20 cellular contexts compared by ENCODE assay signal in genomic region chr18:26553943-26554342, GRCh38. TPM values are rescaled to one million over a fixed set of nuclear protein-coding genes. Genes with fewer than 3 reads are reported as not detected.
A peak's percentile ranks its signal among the peaks of the same experiment; 100 is the strongest.
DNase-seq lines count a peak whose midpoint lies in the region; ATAC-seq and TF ChIP-seq lines count a peak whose summit lies in the region.
"Had no signal": no experiment of that assay in that cellular context is flagged by ENCODE, and none has a peak within 500 bp of the region (broad histone marks: within the 10 kb centered on the region; RNA-seq: fewer than 3 reads in every experiment).

No MANE protein-coding gene starts in this region.

- no peaks in the 10 kb centered on the region for H3K36me3 ChIP-seq in HEK293 (ENCODE audit: control insufficient read depth in 2 of 2, insufficient read depth in 1 of 2, low read length in 2 of 2)
- H3K36me3 ChIP-seq in GM23338 (ENCODE audit: insufficient read depth): no peaks in the 10 kb centered on the region
- H3K36me3 ChIP-seq: BE2C, BLaER1 had no signal

- POLR2A ChIA-PET in HEK293 (lab: Yijun Ruan, JAX): no interaction called here

- ATAC-seq in activated T-cell treated with anti-CD3 and anti-CD28 coated beads, Interleukin-2, amount 50 U/mL, for 72 hours (replicated peaks in 1 of 2): no peak
- no peak for ATAC-seq in GM23338
- ATAC-seq: A549 had no signal

- H3K9me2 ChIP-seq in GM23338 (ENCODE audit: insufficient read depth): no peaks in the 10 kb centered on the region

- TF ChIP-seq CTCF in HEK293 (tag by site-specific recombination; IDR thresholded peaks at IDR 0.05) (no peak), nephron progenitor cell (IDR thresholded peaks at IDR 0.05) (no peak), GM23338 (conservative IDR thresholded peaks at IDR 0.05; ENCODE audit: low read depth in 2 of 2) (no peak)

- H3K4me1 ChIP-seq in HEK293 (ENCODE audit: control insufficient read depth, insufficient read depth, low read length): no peaks in the 10 kb centered on the region; the same call in 1 of the 2 replicates
- H3K4me1 ChIP-seq in GM23338 (ENCODE audit: insufficient read depth): peaks cover 12% of the 10 kb centered on the region
- H3K4me1 ChIP-seq: BE2C, Caco-2 had no signal

- no peak overlapping the region for H3K4me2 ChIP-seq in GM23338
- H3K4me2 ChIP-seq: A549, BLaER1 had no signal

- H3K27ac Mint-ChIP-seq in activated T-cell treated with anti-CD3 and anti-CD28 coated beads, Interleukin-2, amount 50 U/mL, for 72 hours: peak overlapping the region; percentile 89
- H3K27ac Mint-ChIP-seq in nephron progenitor cell (no peak overlapping the region), GM23338 (no peak overlapping the region)
- H3K27ac Mint-ChIP-seq: CD4-positive, alpha-beta memory T cell; CD4-positive, CD25-positive, alpha-beta regulatory T cell had no signal

- no peaks in the 10 kb centered on the region for H3K79me2 ChIP-seq in GM23338 (replicated peaks; ENCODE audit: insufficient read depth)

- H3K36me3 Mint-ChIP-seq in activated T-cell treated with anti-CD3 and anti-CD28 coated beads, Interleukin-2, amount 50 U/mL, for 72 hours (ENCODE audit: insufficient read depth in 2 of 2): no peaks in the 10 kb centered on the region
- H3K36me3 Mint-ChIP-seq in nephron progenitor cell (ENCODE audit: low read depth): peaks cover 6% of the 10 kb centered on the region
- no peaks in the 10 kb centered on the region for H3K36me3 Mint-ChIP-seq in GM23338 (ENCODE audit: low read depth)
- H3K36me3 Mint-ChIP-seq: CD4-positive, alpha-beta memory T cell; CD4-positive, CD25-positive, alpha-beta regulatory T cell had no signal

- no peak overlapping the region for H3K4me3 Mint-ChIP-seq in activated T-cell treated with anti-CD3 and anti-CD28 coated beads, Interleukin-2, amount 50 U/mL, for 72 hours
- H3K4me3 Mint-ChIP-seq in nephron progenitor cell (peak overlapping the region; percentile 6), GM23338 (no peak overlapping the region)
- H3K4me3 Mint-ChIP-seq: CD4-positive, CD25-positive, alpha-beta regulatory T cell had no signal

- peaks cover 66% of the 10 kb centered on the region for H3K27me3 ChIP-seq in GM23338 (ENCODE audit: insufficient read depth)
- H3K27me3 ChIP-seq: BE2C had no signal

- H3K27me3 Mint-ChIP-seq in activated T-cell treated with anti-CD3 and anti-CD28 coated beads, Interleukin-2, amount 50 U/mL, for 72 hours (ENCODE audit: low read depth): peaks cover 62% of the 10 kb centered on the region
- peaks cover 25% of the 10 kb centered on the region for H3K27me3 Mint-ChIP-seq in nephron progenitor cell (ENCODE audit: low read depth, poor library complexity)
- peaks cover 40% of the 10 kb centered on the region for H3K27me3 Mint-ChIP-seq in GM23338 (ENCODE audit: insufficient read depth, low read depth, poor library complexity)

- no peaks in the 10 kb centered on the region for H4K20me1 ChIP-seq in GM23338 (replicated peaks; ENCODE audit: insufficient read depth)

- no peak overlapping the region for H3K4me3 ChIP-seq in HEK293 (ENCODE audit: low read depth, low read length)
- H3K4me3 ChIP-seq in GM23338: no peak overlapping the region
- H3K4me3 ChIP-seq: A549, BLaER1 had no signal

- DNase-seq in activated T-cell treated with anti-CD3 and anti-CD28 coated beads, Interleukin-2, amount 50 U/mL, for 72 hours: no peak
- no peak for DNase-seq in activated T-cell treated with anti-CD3 and anti-CD28 coated beads, Interleukin-2, amount 50 U/mL, for 1 hour
- DNase-seq in nephron progenitor cell (no peak), NCI-H1417 treated with DMSO at 0.1 percent for 48 hours (lab: John Stamatoyannopoulos, UW) (no peak), GM23338 (ENCODE audit: low spot score) (no peak)
- no peak for DNase-seq in activated CD4-positive, CD25-positive, alpha-beta regulatory T cell (lab: John Stamatoyannopoulos, UW)
- DNase-seq: AML-193; BE2C; C1 segment of cervical spinal cord; Caco-2; Calu3; CD4-positive, alpha-beta memory T cell; CD4-positive, CD25-positive, alpha-beta regulatory T cell; DMS79 treated with DMSO at 0.1 percent for 48 hours; GF-D8 had no signal

- no peaks in the 10 kb centered on the region for H3F3A ChIP-seq in GM23338 (replicated peaks; ENCODE audit: low read depth)

- CTCF ChIA-PET in HEK293 (lab: Yijun Ruan, JAX): no interaction called here

- no peak overlapping the region for H2AFZ ChIP-seq in GM23338

- no peak overlapping the region for H3K27ac ChIP-seq in HEK293 (ENCODE audit: extremely low read depth, low read depth, low read length)
- no peak overlapping the region for H3K27ac ChIP-seq in GM23338 (ENCODE audit: low read depth)
- H3K27ac ChIP-seq: 22Rv1, A549, BLaER1 had no signal

- H3K4me1 Mint-ChIP-seq in activated T-cell treated with anti-CD3 and anti-CD28 coated beads, Interleukin-2, amount 50 U/mL, for 72 hours (ENCODE audit: low read depth): peaks cover 13% of the 10 kb centered on the region
- H3K4me1 Mint-ChIP-seq in nephron progenitor cell (peaks cover 79% of the 10 kb centered on the region), GM23338 (peaks cover 18% of the 10 kb centered on the region)

- no peaks in the 10 kb centered on the region for H3K9me3 ChIP-seq in HEK293 (ENCODE audit: control insufficient read depth, insufficient read depth, low read depth, low read length)
- H3K9me3 ChIP-seq: A549, BE2C, BLaER1, Caco-2 had no signal

- H3K9me3 Mint-ChIP-seq in activated T-cell treated with anti-CD3 and anti-CD28 coated beads, Interleukin-2, amount 50 U/mL, for 72 hours: no peaks in the 10 kb centered on the region
- H3K9me3 Mint-ChIP-seq in nephron progenitor cell (peaks cover 11% of the 10 kb centered on the region), GM23338 (no peaks in the 10 kb centered on the region)
- H3K9me3 Mint-ChIP-seq: CD4-positive, CD25-positive, alpha-beta regulatory T cell had no signal

TF ChIP-seq in HEK293, 187 proteins besides CTCF, POLR2A, EP300 and RAD21 (continues in another document):
- TF ChIP-seq HIC1 (tag by site-specific recombination; IDR thresholded peaks at IDR 0.05) (no peak), PBX3 (CRISPR knock-in tag; IDR thresholded peaks at IDR 0.05) (no peak), ZNF785 (tag by site-specific recombination; IDR thresholded peaks at IDR 0.05) (no peak), ZNF24 (tag by site-specific recombination; IDR thresholded peaks at IDR 0.05) (no peak)

TF ChIP-seq in GM23338, 12 proteins besides CTCF, POLR2A, EP300 and RAD21 (continues in another document):
- TF ChIP-seq ZNF114 (CRISPR knock-in tag; IDR thresholded peaks at IDR 0.05): no peak
- no peak for TF ChIP-seq JUNB (IDR thresholded peaks at IDR 0.05; ENCODE audit: unreplicated experiment)
- no peak for TF ChIP-seq CREB1 (CRISPR knock-in tag; IDR thresholded peaks at IDR 0.05; ENCODE audit: low read depth)
- no peak for TF ChIP-seq ZNF331 (CRISPR knock-in tag; IDR thresholded peaks at IDR 0.05; ENCODE audit: low read depth)
- no peak for TF ChIP-seq EZH2 (IDR thresholded peaks at IDR 0.05; ENCODE audit: low read depth, unreplicated experiment)
- no peak for TF ChIP-seq POLR2AphosphoS5 (IDR thresholded peaks at IDR 0.05; ENCODE audit: low read depth)
- TF ChIP-seq REST (IDR thresholded peaks at IDR 0.05; ENCODE audit: unreplicated experiment): no peak
- TF ChIP-seq ETS1 (IDR thresholded peaks at IDR 0.05): no peak
- TF ChIP-seq NANOG (IDR thresholded peaks at IDR 0.05; ENCODE audit: borderline replicate concordance): no peak

RNA-seq across cellular contexts. Expression of gene KCTD1, which starts 5.6 kb away (rescaled TPM):
- total RNA-seq in activated T-cell treated with anti-CD3 and anti-CD28 coated beads, Interleukin-2, amount 50 U/mL, for 72 hours: 1 to 10 TPM; 6.0 to 7.6 TPM
- 15.4 and 20.5 TPM in 2 replicates for total RNA-seq in GM23338 (2014; rRNA removed; shearing (Covaris generic))
- 7.1 and 8.9 TPM in 2 replicates for polyA plus RNA-seq in GM23338 (2016; fragmentation: Nextera tagmentation; extraction: Ambion mirVana)
- polyA plus RNA-seq: CD14-positive monocyte had no signal
